2 cellular contexts compared by ENCODE assay signal in genomic region chr9:13387668-13388124, GRCh38.
TF ChIP-seq lines count a peak whose summit lies in the region.

No MANE protein-coding gene starts in this region.

TF ChIP-seq in A549, 52 proteins besides CTCF, POLR2A, EP300 and RAD21 (continued from another document):
- no peak for TF ChIP-seq BCL3 (IDR thresholded peaks at IDR 0.05)
- no peak for TF ChIP-seq RFX5 (IDR thresholded peaks at IDR 0.05)
- TF ChIP-seq RNF2 (IDR thresholded peaks at IDR 0.05; ENCODE audit: borderline replicate concordance, low read depth), result no peak
- no peak for TF ChIP-seq ZNF302 (CRISPR knock-in tag; IDR thresholded peaks at IDR 0.05)
- TF ChIP-seq RARB (CRISPR knock-in tag; IDR thresholded peaks at IDR 0.05), result no peak
- no peak for TF ChIP-seq TP53 (CRISPR knock-in tag; IDR thresholded peaks at IDR 0.05)

TF ChIP-seq in SK-N-SH treated with all-trans-retinoic acid at 6 μM for 48 hours, 23 proteins besides CTCF, POLR2A, EP300 and RAD21 (continued from another document):
- no peak for TF ChIP-seq TSHZ2 (CRISPR knock-in tag; IDR thresholded peaks at IDR 0.05)
- no peak for TF ChIP-seq TOX (CRISPR knock-in tag; IDR thresholded peaks at IDR 0.05; ENCODE audit: borderline replicate concordance)
- no peak for TF ChIP-seq ARNTL (CRISPR knock-in tag; IDR thresholded peaks at IDR 0.05; ENCODE audit: borderline replicate concordance, low read depth)
- no peak for TF ChIP-seq CREB5 (CRISPR knock-in tag; IDR thresholded peaks at IDR 0.05; ENCODE audit: low read depth)
- TF ChIP-seq BACH2 (CRISPR knock-in tag; IDR thresholded peaks at IDR 0.05; ENCODE audit: borderline replicate concordance), result no peak
- TF ChIP-seq GLIS3 (CRISPR knock-in tag; IDR thresholded peaks at IDR 0.05), result no peak
